In genomic region chrX:23900220-23900797, GRCh38 we compare ENCODE assay signal across 14 cellular contexts. TPM values are rescaled to one million over a fixed set of nuclear protein-coding genes. Genes with fewer than 3 reads are reported as not detected.
DNase-seq lines count a peak whose midpoint lies in the region; ATAC-seq and TF ChIP-seq lines count a peak whose summit lies in the region.
"Had no signal": no experiment of that assay in that cellular context is flagged by ENCODE, and none has a peak within 500 bp of the region (broad histone marks: within the 10 kb centered on the region; RNA-seq: fewer than 3 reads in every experiment).

No MANE protein-coding gene starts in this region.

- H3K27ac Mint-ChIP-seq in activated T-helper 17 cell treated with anti-CD3 and anti-CD28 coated beads, Interleukin-2, amount 50 U/mL, for 72 hours: no peak overlapping the region
- no peak overlapping the region for H3K27ac Mint-ChIP-seq in natural killer cell
- H3K27ac Mint-ChIP-seq: CD4-positive, alpha-beta T cell had no signal

- no peak for TF ChIP-seq EP300 in esophagus muscularis mucosa (IDR thresholded peaks at IDR 0.05)

- no peak overlapping the region for H2AFZ ChIP-seq in trophoblast cell (ENCODE audit: insufficient read depth, low read length, poor library complexity)

- no peaks in the 10 kb centered on the region for H3K79me2 ChIP-seq in trophoblast cell (ENCODE audit: control insufficient read depth, insufficient read depth, low read length, poor library complexity)

- no peak overlapping the region for H4K8ac ChIP-seq in trophoblast cell (ENCODE audit: low read depth, low read length)

- H3K9me3 ChIP-seq in esophagus muscularis mucosa: no peaks in the 10 kb centered on the region
- H3K9me3 ChIP-seq in trophoblast cell (ENCODE audit: insufficient read depth, low read depth, low read length): no peaks in the 10 kb centered on the region

- no peak overlapping the region for H3K18ac ChIP-seq in trophoblast cell (ENCODE audit: low read length)

- H3K4me3 ChIP-seq in esophagus muscularis mucosa (no peak overlapping the region), trophoblast cell (ENCODE audit: low read depth, low read length) (no peak overlapping the region)

- no peaks in the 10 kb centered on the region for H3K27me3 Mint-ChIP-seq in activated T-helper 17 cell treated with anti-CD3 and anti-CD28 coated beads, Interleukin-2, amount 50 U/mL, for 72 hours
- H3K27me3 Mint-ChIP-seq in natural killer cell (ENCODE audit: low read depth in 2 of 2): no peaks in the 10 kb centered on the region
- H3K27me3 Mint-ChIP-seq: CD4-positive, alpha-beta T cell had no signal

- 81% methylated on average over 12 of the region's 12 CpGs for WGBS in esophagus muscularis mucosa
- no CpG with 5 or more reads among the region's 12 CpGs for WGBS in trophoblast cell (ENCODE audit: extremely low coverage, insufficient coverage, insufficient read length)

- no peak overlapping the region for H4K12ac ChIP-seq in trophoblast cell (ENCODE audit: low read depth, low read length)

- no peaks in the 10 kb centered on the region for H3K4me1 Mint-ChIP-seq in activated T-helper 17 cell treated with anti-CD3 and anti-CD28 coated beads, Interleukin-2, amount 50 U/mL, for 72 hours
- H3K4me1 Mint-ChIP-seq in natural killer cell: no peaks in the 10 kb centered on the region

- no peaks in the 10 kb centered on the region for H3K27me3 ChIP-seq in esophagus muscularis mucosa
- H3K27me3 ChIP-seq in trophoblast cell (ENCODE audit: insufficient read depth, low read length): no peaks in the 10 kb centered on the region

- H3K27ac ChIP-seq in esophagus muscularis mucosa (replicated peaks in 1 of 4): peak overlapping the region in 3 of 4 donors; percentile 11 to 76 (median 68)
- H3K27ac ChIP-seq in trophoblast cell (ENCODE audit: low read depth, low read length): no peak overlapping the region

- no peak overlapping the region for H3K23ac ChIP-seq in trophoblast cell (ENCODE audit: low read length)

- no peaks in the 10 kb centered on the region for H3K79me1 ChIP-seq in trophoblast cell (ENCODE audit: low read length)

- H3K9ac ChIP-seq in trophoblast cell (ENCODE audit: low read length): no peak overlapping the region

- no peak for ATAC-seq in activated T-helper 17 cell treated with anti-CD3 and anti-CD28 coated beads, Interleukin-2, amount 50 U/mL, for 72 hours (replicated peaks)
- ATAC-seq in natural killer cell (no peak), left colon (no peak)

- no peak overlapping the region for H3K4me2 ChIP-seq in trophoblast cell (ENCODE audit: low read length)

- H3K36me3 ChIP-seq in esophagus muscularis mucosa (no peaks in the 10 kb centered on the region), trophoblast cell (ENCODE audit: control insufficient read depth in 1 of 2, insufficient read depth in 2 of 2, low read length in 2 of 2) (no peaks in the 10 kb centered on the region)

- in situ Hi-C loops in Caki2 (cut with HindIII; ENCODE audit: low pct_unique_long_range_greater_than_20kb, low sequenced_read_pairs): no loop called here

- TF ChIP-seq CTCF in esophagus muscularis mucosa (IDR thresholded peaks at IDR 0.05) (no peak), natural killer cell (IDR thresholded peaks at IDR 0.05) (no peak)

- no peak overlapping the region for H4K91ac ChIP-seq in trophoblast cell (ENCODE audit: low read depth, low read length)

- DNase-seq in Caki2 (ENCODE audit: low read depth): peak; percentile 20
- DNase-seq in OCI-M1 (lab: John Stamatoyannopoulos, UW): peak; percentile 58
- no peak for DNase-seq in esophagus muscularis mucosa (ENCODE audit: extremely low spot score)
- peak; percentile 65 to 69 for DNase-seq in trophoblast cell
- DNase-seq in SK-N-DZ (ENCODE audit: low spot score): no peak
- no peak for DNase-seq in natural killer cell
- no peak for DNase-seq in left colon
- DNase-seq: activated CD8-positive, alpha-beta memory T cell treated with anti-CD3 and anti-CD28 coated beads, Interleukin-2, amount 50 U/mL, for 48 hours; amygdala; CD4-positive, alpha-beta T cell; NCI-H1694; stimulated activated CD4-positive, alpha-beta T cell treated with anti-CD3 and anti-CD28 coated beads, Interleukin-2, amount 100 ng/mL, for 24 hours; stimulated activated naive CD8-positive, alpha-beta T cell treated with anti-CD3 and anti-CD28 coated beads, Interleukin-15, Interleukin-2, amounts not matched to agents 100 U/mL and 50 U/mL, for 24 hours had no signal

- no peak overlapping the region for H3K14ac ChIP-seq in trophoblast cell (ENCODE audit: low read length)

- no peak overlapping the region for H3K4ac ChIP-seq in trophoblast cell (ENCODE audit: low read depth, low read length)

- no peak overlapping the region for H3K4me3 Mint-ChIP-seq in activated T-helper 17 cell treated with anti-CD3 and anti-CD28 coated beads, Interleukin-2, amount 50 U/mL, for 72 hours
- no peak overlapping the region for H3K4me3 Mint-ChIP-seq in natural killer cell
- H3K4me3 Mint-ChIP-seq: CD4-positive, alpha-beta T cell had no signal

- no peak overlapping the region for H2BK5ac ChIP-seq in trophoblast cell (ENCODE audit: low read depth, low read length, poor library complexity)

- no peaks in the 10 kb centered on the region for H3K36me3 Mint-ChIP-seq in activated T-helper 17 cell treated with anti-CD3 and anti-CD28 coated beads, Interleukin-2, amount 50 U/mL, for 72 hours (ENCODE audit: low read depth)
- no peaks in the 10 kb centered on the region for H3K36me3 Mint-ChIP-seq in natural killer cell

- H3K4me1 ChIP-seq in esophagus muscularis mucosa: peaks cover 7 to 38% (median 22%) of the 10 kb centered on the region in 4 donors
- peaks cover 0 to 3% of the 10 kb centered on the region in 2 experiments for H3K4me1 ChIP-seq in trophoblast cell (ENCODE audit: control insufficient read depth in 1 of 2, insufficient read depth in 2 of 2, low read length in 2 of 2)

- no peak overlapping the region for H2BK120ac ChIP-seq in trophoblast cell (ENCODE audit: insufficient read depth, low read length, poor library complexity)

- no peak overlapping the region for H2AK5ac ChIP-seq in trophoblast cell (ENCODE audit: low read length)

- no peak for TF ChIP-seq POLR2A in esophagus muscularis mucosa (IDR thresholded peaks at IDR 0.05; ENCODE audit: low read depth)

- intact Hi-C loops in esophagus muscularis mucosa (cut with DNase I): loop anchor here (2.0 kb wide), 1 partner anchor 118 kb away; the partner anchor contains the start of gene SAT1
- intact Hi-C loops in natural killer cell (cut with micrococcal nuclease): loop anchor here (5.0 to 10.0 kb wide), 2 partner anchors 158 to 344 kb away; partner anchors contain the start of gene ACOT9
- intact Hi-C loops in left colon (cut with DNase I, micrococcal nuclease): loop anchor here (5.0 to 10.0 kb wide), 3 partner anchors 118 to 206 kb away; partner anchors contain the start of gene SAT1 (in 1 of the 2)

- H2BK12ac ChIP-seq in trophoblast cell (ENCODE audit: low read length): no peak overlapping the region

- H3K9me3 Mint-ChIP-seq in activated T-helper 17 cell treated with anti-CD3 and anti-CD28 coated beads, Interleukin-2, amount 50 U/mL, for 72 hours: no peaks in the 10 kb centered on the region
- H3K9me3 Mint-ChIP-seq in natural killer cell: no peaks in the 10 kb centered on the region
- H3K9me3 Mint-ChIP-seq: CD4-positive, alpha-beta T cell had no signal

RNA-seq across cellular contexts. Expression of gene APOO, which starts 7.4 kb away (rescaled TPM):
- total RNA-seq in Caki2 (2014; rRNA removed; shearing (Covaris generic); ENCODE audit: low replicate concordance): 21.3 and 24.8 TPM in 2 replicates
- total RNA-seq in esophagus muscularis mucosa (10 to 100 TPM in 1 of 4 donors, 1 to 10 TPM in 3; 7.5 to 10.2 (median 9.5) TPM), natural killer cell (10 to 100 TPM in 1 of 3 donors, 1 to 10 TPM in 2; 8.8 to 13.0 (median 10.0) TPM), left colon (10 to 100 TPM; 31.4 to 31.7 TPM)
- 42.5 and 48.6 TPM in 2 replicates for polyA plus RNA-seq in trophoblast cell (2013)
- 10 to 100 TPM; 15.3 to 25.4 TPM for total RNA-seq in activated T-helper 17 cell treated with anti-CD3 and anti-CD28 coated beads, Interleukin-2, amount 50 U/mL, for 72 hours
- polyA plus RNA-seq in SK-N-DZ (2014; cell fraction: cytosol; rRNA removed): 35.0 and 41.1 TPM in 2 replicates
- 19.8 and 20.8 TPM in 2 replicates for polyA plus RNA-seq in SK-N-DZ (2014; cell fraction: nucleus; rRNA removed)

RNA-seq across cellular contexts. Expression of gene CXorf58, which starts 7.5 kb away (rescaled TPM):
- total RNA-seq in Caki2 (2014; rRNA removed; shearing (Covaris generic); ENCODE audit: low replicate concordance): not detected in 2 replicates
- under 1 TPM in 1 of 4 donors, not detected in 3; 0.29 TPM for total RNA-seq in esophagus muscularis mucosa
- polyA plus RNA-seq in trophoblast cell (2013): 0.03 TPM in 1 of 2 replicates, not detected in the other
- under 1 TPM in 1 of 2 donors, not detected in 1; 0.58 TPM for total RNA-seq in activated T-helper 17 cell treated with anti-CD3 and anti-CD28 coated beads, Interleukin-2, amount 50 U/mL, for 72 hours
- polyA plus RNA-seq in SK-N-DZ (2014; cell fraction: cytosol; rRNA removed): not detected in 2 replicates
- polyA plus RNA-seq in SK-N-DZ (2014; cell fraction: nucleus; rRNA removed): not detected in 2 replicates
- total RNA-seq in natural killer cell: not detected
- not detected for total RNA-seq in left colon
- total RNA-seq: CD4-positive, alpha-beta T cell had no signal

Comparison
In these comparisons a context has a peak if more than half of its experiments do, and no peak if none do; other contexts are left out.
1. DNase-seq: peak in Caki2 (single experiment), OCI-M1 (single experiment) and trophoblast cell (2 of 2); none in esophagus muscularis mucosa (single experiment), SK-N-DZ (single experiment), natural killer cell (single experiment) and left colon (0 of 2).